2 cellular contexts compared by ENCODE assay signal in genomic region chr3:38054166-38054991, GRCh38.
A peak's percentile ranks its signal among the peaks of the same experiment; 100 is the strongest.
TF ChIP-seq lines count a peak whose summit lies in the region.

No MANE protein-coding gene starts in this region.

TF ChIP-seq in HepG2, 621 proteins besides CTCF, POLR2A, EP300 and RAD21 (continues in another document):
- no peak for TF ChIP-seq FOXP1 (IDR thresholded peaks at IDR 0.05)
- TF ChIP-seq FOXP1 (CRISPR knock-in tag; IDR thresholded peaks at IDR 0.05), result peak; percentile 15; the same call in 1 of the 2 replicates
- TF ChIP-seq FOXO1 (CRISPR knock-in tag; IDR thresholded peaks at IDR 0.05), result peak; percentile 38; the same call in 1 of the 2 replicates
- TF ChIP-seq MED13 (CRISPR knock-in tag; IDR thresholded peaks at IDR 0.05), result no peak
- no peak for TF ChIP-seq ZBTB26 (CRISPR knock-in tag; IDR thresholded peaks at IDR 0.05; ENCODE audit: borderline replicate concordance)
- peak; percentile 29; the same call in 1 of the 2 replicates for TF ChIP-seq FOSL2 (CRISPR knock-in tag; IDR thresholded peaks at IDR 0.05)
- no peak for TF ChIP-seq CEBPZ (IDR thresholded peaks at IDR 0.05; ENCODE audit: low read length)
- TF ChIP-seq HNRNPLL (IDR thresholded peaks at IDR 0.05; ENCODE audit: low read depth, low read length, poor library complexity, severe bottlenecking), result no peak
- TF ChIP-seq HNRNPH1 (optimal IDR thresholded peaks at IDR 0.05; ENCODE audit: low read depth, low read length), result no peak
- peak; percentile 26; the same call in 1 of the 2 replicates for TF ChIP-seq FOXP4 (CRISPR knock-in tag; IDR thresholded peaks at IDR 0.05)
- TF ChIP-seq ARID5B (CRISPR knock-in tag; IDR thresholded peaks at IDR 0.05), result peak; percentile 52
- no peak for TF ChIP-seq ZBTB25 (CRISPR knock-in tag; IDR thresholded peaks at IDR 0.05)
- TF ChIP-seq JUN (CRISPR knock-in tag; IDR thresholded peaks at IDR 0.05), result 0 out of 2 replicates have a peak, but pooled peaks have one; percentile 25
- TF ChIP-seq MEIS2 (CRISPR knock-in tag; IDR thresholded peaks at IDR 0.05), result no peak
- TF ChIP-seq KLF9 (CRISPR knock-in tag; IDR thresholded peaks at IDR 0.05; ENCODE audit: low read depth), result no peak

TF ChIP-seq in IMR-90, 13 proteins besides CTCF, POLR2A, EP300 and RAD21:
- no peak for TF ChIP-seq CHD1 (IDR thresholded peaks at IDR 0.05; ENCODE audit: low read depth, low read length)
- no peak for TF ChIP-seq USF2 (IDR thresholded peaks at IDR 0.05; ENCODE audit: low read depth, low read length)
- TF ChIP-seq MAZ (IDR thresholded peaks at IDR 0.05; ENCODE audit: borderline replicate concordance, low read depth, low read length), result no peak
- no peak for TF ChIP-seq MXI1 (IDR thresholded peaks at IDR 0.05; ENCODE audit: borderline replicate concordance, low read depth, low read length)
- no peak for TF ChIP-seq RCOR1 (IDR thresholded peaks at IDR 0.05; ENCODE audit: insufficient replicate concordance, low read length)
